ENCODE assay signal across 7 cellular contexts in the genomic region with DNA sequence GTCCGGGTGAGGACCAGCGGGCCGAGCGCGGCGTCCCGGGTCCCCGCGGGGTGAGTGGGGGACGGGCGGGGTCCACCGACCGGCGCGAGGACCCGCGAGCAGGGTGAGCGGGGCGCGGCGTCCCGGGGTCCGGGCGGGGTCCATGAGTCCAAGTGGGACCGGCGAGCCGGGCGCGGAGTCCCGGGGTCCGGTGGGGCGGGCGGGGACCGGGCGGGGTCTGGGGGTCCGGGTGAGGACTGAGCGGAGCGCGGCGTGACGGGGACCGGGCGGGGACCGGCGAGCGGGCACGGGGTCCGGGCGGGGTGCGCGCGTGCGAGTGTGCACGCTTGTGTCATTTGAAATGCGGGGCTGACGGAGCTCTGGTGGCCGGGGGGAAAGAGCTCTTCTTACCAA. TPM values are rescaled to one million over a fixed set of nuclear protein-coding genes. Genes with fewer than 3 reads are reported as not detected.
DNase-seq lines count a peak whose midpoint lies in the region; ATAC-seq and TF ChIP-seq lines count a peak whose summit lies in the region.

No MANE protein-coding gene starts in this region.

- peak; percentile 1 for ATAC-seq in HG02885 (IDR thresholded peaks at IDR 0.05; ENCODE audit: poor library complexity, unreplicated experiment)

- H3K36me3 ChIP-seq in right atrium auricular region = no peaks in the 10 kb centered on the region

- H3K4me3 ChIP-seq in right atrium auricular region = peak overlapping the region; percentile 70 to 87
- H3K4me3 ChIP-seq in skin epidermis = peak overlapping the region; percentile 34 to 68 (median 54)

- no peak for TF ChIP-seq CTCF in right atrium auricular region (IDR thresholded peaks at IDR 0.05)

- H3K27me3 ChIP-seq in right atrium auricular region = no peaks in the 10 kb centered on the region

- H3K4me1 ChIP-seq in right atrium auricular region = peaks cover 0 to 64% of the 10 kb centered on the region in 2 donors

- H3K27ac ChIP-seq in right atrium auricular region (peak overlapping the region; percentile 95 to 97), skin epidermis (peak overlapping the region in 19 of 21 experiments; percentile 23 to 93 (median 79))

- DNase-seq in activated T-cell treated with anti-CD3 and anti-CD28 coated beads, Interleukin-2, amount 50 U/mL, for 48 hours = peak; percentile 27 to 34
- DNase-seq in right atrium auricular region (ENCODE audit: low spot score) (no peak), HuH-7 (ENCODE audit: low spot score) (no peak), NCI-H1694 (lab: John Stamatoyannopoulos, UW) (no peak), SKM-1 treated with dmso at 0.1 percent for 144 hours (lab: John Stamatoyannopoulos, UW; ENCODE audit: unreplicated experiment) (no peak)

- H3K9me3 ChIP-seq in right atrium auricular region = no peaks in the 10 kb centered on the region

RNA-seq across cellular contexts. Expression of a gene that starts 0.8 kb away (rescaled TPM):
- total RNA-seq in right atrium auricular region = 10 to 100 TPM; 63.2 to 69.4 TPM

Comparison
In these comparisons a context has a peak if more than half of its experiments do, and no peak if none do; other contexts are left out.
1. DNase-seq: peak in activated T-cell treated with anti-CD3 and anti-CD28 coated beads, Interleukin-2, amount 50 U/mL, for 48 hours (2 of 2); none in right atrium auricular region (single experiment), HuH-7 (single experiment), NCI-H1694 (single experiment) and SKM-1 treated with dmso at 0.1 percent for 144 hours (single experiment).